In genomic region chr3:186617038-186617934, GRCh38 we compare ENCODE assay signal across 8 cellular contexts. TPM values are rescaled to one million over a fixed set of nuclear protein-coding genes. Genes with fewer than 3 reads are reported as not detected.
DNase-seq lines count a peak whose midpoint lies in the region; ATAC-seq, FAIRE-seq and TF ChIP-seq lines count a peak whose summit lies in the region.

No MANE protein-coding gene starts in this region.

- no peak for FAIRE-seq in kidney (lab: Jason Lieb, UNC)

- ATAC-seq in GM19023 (IDR thresholded peaks at IDR 0.05; ENCODE audit: unreplicated experiment) (peak; percentile 89), HG03196 (IDR thresholded peaks at IDR 0.05; ENCODE audit: unreplicated experiment) (peak; percentile 95)

- no peak overlapping the region for H3K27ac ChIP-seq in kidney (ENCODE audit: low read depth in 2 of 2, low read length in 2 of 2)

- intact Hi-C loops in kidney (cut with DNase I) = loop anchor here (10.0 kb wide), 1 partner anchor 642 kb away; no protein-coding TSS in a partner anchor

- H3K4me1 ChIP-seq in kidney (ENCODE audit: control insufficient read depth in 1 of 2, insufficient read depth in 1 of 2, low read depth in 1 of 2, low read length in 2 of 2) = peaks cover 0 to 5% of the 10 kb centered on the region in 2 donors

- no peaks in the 10 kb centered on the region for H3K9me3 ChIP-seq in kidney (ENCODE audit: control insufficient read depth in 1 of 2, low read length in 2 of 2)

- no peaks in the 10 kb centered on the region for H3K36me3 ChIP-seq in kidney (ENCODE audit: control insufficient read depth in 1 of 2, insufficient read depth in 2 of 2, low read length in 2 of 2)

- H3K9ac ChIP-seq in kidney (ENCODE audit: low read length in 2 of 2) = peak overlapping the region in 1 of 2 donors; percentile 1

- H3K4me3 ChIP-seq in cardiac fibroblast (replicated peaks in 1 of 2; ENCODE audit: low read depth in 2 of 2, low read length in 2 of 2) (no peak overlapping the region), kidney (ENCODE audit: low read length in 2 of 2) (peak overlapping the region; percentile 36 to 37)

- TF ChIP-seq CTCF in cardiac fibroblast (IDR thresholded peaks at IDR 0.05; ENCODE audit: low read depth, low read length) (peak; percentile 96), kidney (IDR thresholded peaks at IDR 0.05; ENCODE audit: borderline replicate concordance, extremely low read depth, insufficient read depth) (peak; percentile 94)

- DNase-seq in AML-193 (lab: John Stamatoyannopoulos, UW) (peak; percentile 95 to 98), NCI-H2227 (lab: John Stamatoyannopoulos, UW; ENCODE audit: unreplicated experiment) (peak; percentile 85), cardiac fibroblast (ENCODE audit: low read depth in 2 of 2) (peak; percentile 97 to 98), kidney (peak; percentile 97)
- peak; percentile 58 to 73 (median 62) for DNase-seq in activated CD4-positive, CD25-positive, alpha-beta regulatory T cell (lab: John Stamatoyannopoulos, UW)
- peak; percentile 77 for DNase-seq in stimulated activated CD4-positive, alpha-beta T cell treated with anti-CD3 and anti-CD28 coated beads, Interleukin-1b, Interleukin-23, amount 100 ng/mL, for 4 hours (ENCODE audit: low read depth in 2 of 2)

RNA-seq across cellular contexts. Expression of gene AHSG, which starts 4.4 kb away (rescaled TPM):
- total RNA-seq in kidney = not detected
- 0.34 TPM for polyA plus RNA-seq in kidney (ENCODE audit: insufficient read depth, low read depth, low replicate concordance)

RNA-seq across cellular contexts. Expression of gene FETUB, which starts 22.9 kb away (rescaled TPM):
- not detected for total RNA-seq in kidney
- polyA plus RNA-seq in kidney (ENCODE audit: insufficient read depth, low read depth, low replicate concordance) = not detected

RNA-seq across cellular contexts. Expression of gene DNAJB11, which starts 46.8 kb away (rescaled TPM):
- 46.4 TPM for total RNA-seq in kidney
- polyA plus RNA-seq in kidney (ENCODE audit: insufficient read depth, low read depth, low replicate concordance) = 45.0 TPM

RNA-seq across cellular contexts. Expression of gene HRG, which starts 48.5 kb away (rescaled TPM):
- total RNA-seq in kidney = 0.35 TPM
- 22.8 TPM for polyA plus RNA-seq in kidney (ENCODE audit: insufficient read depth, low read depth, low replicate concordance)

RNA-seq across cellular contexts. Expression of gene TBCCD1, which starts 50.1 kb away (rescaled TPM):
- 13.3 TPM for total RNA-seq in kidney
- 6.2 TPM for polyA plus RNA-seq in kidney (ENCODE audit: insufficient read depth, low read depth, low replicate concordance)

Comparison
In these comparisons a context has a peak if more than half of its experiments do, and no peak if none do; other contexts are left out.
1. H3K4me3 ChIP-seq: peak in kidney (2 of 2); none in cardiac fibroblast (0 of 2).
2. Peak in every context shown above with its lines, with median percentiles within 50 percentile points of each other: DNase-seq.